Comparison of ENCODE assay signal across 13 cellular contexts in genomic region chr6:26034901-26035300, GRCh38. TPM values are rescaled to one million over a fixed set of nuclear protein-coding genes. Genes with fewer than 3 reads are reported as not detected.
A peak's percentile ranks its signal among the peaks of the same experiment; 100 is the strongest.
DNase-seq lines count a peak whose midpoint lies in the region; ATAC-seq and TF ChIP-seq lines count a peak whose summit lies in the region.
"Had no signal": no experiment of that assay in that cellular context is flagged by ENCODE, and none has a peak within 500 bp of the region (broad histone marks: within the 10 kb centered on the region; RNA-seq: fewer than 3 reads in every experiment).

No MANE protein-coding gene starts in this region.

- TF ChIP-seq CTCF in brain (conservative IDR thresholded peaks at IDR 0.05) = no peak
- TF ChIP-seq CTCF in osteocyte (IDR thresholded peaks at IDR 0.05) = no peak

- H3K27ac Mint-ChIP-seq in activated CD4-positive, alpha-beta T cell treated with anti-CD3 and anti-CD28 coated beads, Interleukin-2, amount 10 ng/mL, durations not matched to agents 24 days and 14 days = peak overlapping the region; percentile 97
- H3K27ac Mint-ChIP-seq in brain (peak overlapping the region; percentile 73 to 96 (median 94)), osteocyte (ENCODE audit: unreplicated experiment) (peak overlapping the region; percentile 95)

- no peaks in the 10 kb centered on the region for H3K9me3 Mint-ChIP-seq in activated CD4-positive, alpha-beta T cell treated with anti-CD3 and anti-CD28 coated beads, Interleukin-2, amount 10 ng/mL, durations not matched to agents 24 days and 14 days
- H3K9me3 Mint-ChIP-seq in brain (no peaks in the 10 kb centered on the region), osteocyte (ENCODE audit: unreplicated experiment) (no peaks in the 10 kb centered on the region)

- DNase-seq in activated CD4-positive, alpha-beta T cell treated with anti-CD3 and anti-CD28 coated beads, Interleukin-2, amount 10 ng/mL, durations not matched to agents 24 days and 14 days = no peak
- no peak for DNase-seq in activated CD4-positive, alpha-beta T cell treated with anti-CD3 and anti-CD28 coated beads, Interleukin-2, amount 50 U/mL, for 48 hours
- DNase-seq in NAMALWA (ENCODE audit: low spot score) (peak; percentile 30), osteocyte (ENCODE audit: extremely low spot score, unreplicated experiment) (no peak), DMS 273 (lab: John Stamatoyannopoulos, UW; ENCODE audit: unreplicated experiment) (no peak)
- DNase-seq: amygdala, dermis blood vessel endothelial cell, GDM1, naive B cell, NCI-H1417 had no signal

- no peaks in the 10 kb centered on the region for H3K27me3 Mint-ChIP-seq in activated CD4-positive, alpha-beta T cell treated with anti-CD3 and anti-CD28 coated beads, Interleukin-2, amount 10 ng/mL, durations not matched to agents 24 days and 14 days
- H3K27me3 Mint-ChIP-seq in brain (peaks cover 6% of the 10 kb centered on the region), osteocyte (ENCODE audit: unreplicated experiment) (no peaks in the 10 kb centered on the region)
- H3K27me3 Mint-ChIP-seq: naive B cell had no signal

- ATAC-seq in GM18873 (IDR thresholded peaks at IDR 0.05; ENCODE audit: low FRiP score, unreplicated experiment) (no peak), HG03571 (IDR thresholded peaks at IDR 0.05; ENCODE audit: unreplicated experiment) (no peak)

- H3K4me1 Mint-ChIP-seq in activated CD4-positive, alpha-beta T cell treated with anti-CD3 and anti-CD28 coated beads, Interleukin-2, amount 10 ng/mL, durations not matched to agents 24 days and 14 days = peaks cover 44% of the 10 kb centered on the region
- H3K4me1 Mint-ChIP-seq in brain (peaks cover 39% of the 10 kb centered on the region), osteocyte (ENCODE audit: unreplicated experiment) (peaks cover 32% of the 10 kb centered on the region)

- H3K4me3 Mint-ChIP-seq in activated CD4-positive, alpha-beta T cell treated with anti-CD3 and anti-CD28 coated beads, Interleukin-2, amount 10 ng/mL, durations not matched to agents 24 days and 14 days = peak overlapping the region; percentile 92
- H3K4me3 Mint-ChIP-seq in brain (peak overlapping the region; percentile 87 to 95 (median 95)), osteocyte (ENCODE audit: unreplicated experiment) (peak overlapping the region; percentile 86)

- no peaks in the 10 kb centered on the region for H3K36me3 Mint-ChIP-seq in activated CD4-positive, alpha-beta T cell treated with anti-CD3 and anti-CD28 coated beads, Interleukin-2, amount 10 ng/mL, durations not matched to agents 24 days and 14 days (ENCODE audit: low read depth)
- H3K36me3 Mint-ChIP-seq in brain (no peaks in the 10 kb centered on the region), osteocyte (ENCODE audit: unreplicated experiment) (no peaks in the 10 kb centered on the region)
- H3K36me3 Mint-ChIP-seq: naive B cell had no signal

- intact Hi-C loops in activated CD4-positive, alpha-beta T cell treated with anti-CD3 and anti-CD28 coated beads, Interleukin-2, amount 10 ng/mL, durations not matched to agents 24 days and 14 days (cut with micrococcal nuclease) = loop anchor here (5.0 kb wide), 4 partner anchors 162 to 1857 kb away; a partner anchor contains a TSS

RNA-seq across cellular contexts. Expression of gene HFE, which starts 52.3 kb away (rescaled TPM):
- 0.12 and 0.50 TPM in 2 replicates for total RNA-seq in activated CD4-positive, alpha-beta T cell treated with anti-CD3 and anti-CD28 coated beads, Interleukin-2, amount 10 ng/mL, durations not matched to agents 24 days and 14 days
- polyA plus RNA-seq in brain (ENCODE audit: insufficient read depth, low read depth, low replicate concordance) = 1.6 TPM
- 6.0 and 6.2 TPM in 2 replicates for total RNA-seq in osteocyte
